7 cellular contexts compared by ENCODE assay signal in the genomic region with DNA sequence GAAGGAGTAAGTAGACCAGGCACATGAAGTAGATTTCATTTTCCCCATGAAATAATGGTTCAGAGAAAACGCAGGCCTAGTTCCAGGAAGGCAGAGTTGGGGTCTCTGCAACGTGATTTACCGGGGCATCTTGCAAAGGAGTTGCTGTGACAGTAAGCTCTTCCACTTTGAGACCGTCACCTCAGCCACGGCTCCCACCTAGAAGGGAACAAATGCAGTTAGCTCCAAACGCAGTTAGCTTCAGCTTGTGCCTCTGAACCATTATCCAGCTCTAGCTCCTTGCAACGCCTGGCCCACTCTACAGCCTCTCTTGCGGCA. TPM values are rescaled to one million over a fixed set of nuclear protein-coding genes. Genes with fewer than 3 reads are reported as not detected.
DNase-seq lines count a peak whose midpoint lies in the region; ATAC-seq and TF ChIP-seq lines count a peak whose summit lies in the region.

No MANE protein-coding gene starts in this region.

- no peak for TF ChIP-seq POLR2A in stomach (IDR thresholded peaks at IDR 0.05)

- H3K4me1 ChIP-seq in stomach = peaks cover 19 to 41% (median 35%) of the 10 kb centered on the region in 4 donors

- no peaks in the 10 kb centered on the region for H3K27me3 ChIP-seq in stomach

- peak overlapping the region; percentile 99 for H3K27ac Mint-ChIP-seq in activated naive CD8-positive, alpha-beta T cell

- 5 to 17% (median 6%) methylated on average over 6 to 8 of the region's 8 CpGs for WGBS in stomach, 5 donors

- H3K4me1 Mint-ChIP-seq in activated naive CD8-positive, alpha-beta T cell (ENCODE audit: low read depth) = peaks cover 59% of the 10 kb centered on the region

- peaks cover 30 to 46% (median 41%) of the 10 kb centered on the region in 4 donors for H3K36me3 ChIP-seq in stomach

- no peaks in the 10 kb centered on the region for H3K9me3 Mint-ChIP-seq in activated naive CD8-positive, alpha-beta T cell (ENCODE audit: low read depth)

- DNase-seq in stomach (no peak), DMS53 treated with DMSO at 0.1 percent for 48 hours (lab: John Stamatoyannopoulos, UW; ENCODE audit: unreplicated experiment) (no peak), OCI-M1 (lab: John Stamatoyannopoulos, UW) (no peak)

- no peaks in the 10 kb centered on the region for H3K27me3 Mint-ChIP-seq in activated naive CD8-positive, alpha-beta T cell

- peaks cover 2% of the 10 kb centered on the region for H3K9me3 ChIP-seq in iPS-18c (ENCODE audit: control insufficient read depth, insufficient read depth, low read length)
- H3K9me3 ChIP-seq in stomach = no peaks in the 10 kb centered on the region

- peak; percentile 11 for ATAC-seq in HG03439 (IDR thresholded peaks at IDR 0.05; ENCODE audit: unreplicated experiment)
- ATAC-seq in HG03520 (IDR thresholded peaks at IDR 0.05; ENCODE audit: unreplicated experiment) = no peak

- peaks cover 32% of the 10 kb centered on the region for H3K36me3 Mint-ChIP-seq in activated naive CD8-positive, alpha-beta T cell

- no peak for TF ChIP-seq EP300 in stomach (IDR thresholded peaks at IDR 0.05)

- no peak for TF ChIP-seq CTCF in stomach (IDR thresholded peaks at IDR 0.05)

- peak overlapping the region; percentile 98 for H3K4me3 Mint-ChIP-seq in activated naive CD8-positive, alpha-beta T cell

- peak overlapping the region; percentile 84 to 96 (median 94) for H3K27ac ChIP-seq in stomach

- H3K4me3 ChIP-seq in iPS-18c (ENCODE audit: insufficient read depth, low read depth, low read length) = peak overlapping the region; percentile 83
- peak overlapping the region; percentile 58 to 71 (median 62) for H3K4me3 ChIP-seq in stomach

- intact Hi-C loops in stomach (cut with DNase I; ENCODE audit: low total_unique reads) = no loop called here

RNA-seq across cellular contexts. Expression of a gene that starts 7.0 kb away (rescaled TPM):
- 10 to 100 TPM in 1 of 5 donors, 1 to 10 TPM in 4; 1.7 to 16.7 (median 4.0) TPM for total RNA-seq in stomach
- 1 to 10 TPM; 2.0 to 3.4 (median 3.2) TPM for polyA plus RNA-seq in stomach

RNA-seq across cellular contexts. Expression of a gene that starts 14.1 kb away (rescaled TPM):
- total RNA-seq in stomach = 10 to 100 TPM in 4 of 5 donors, 1 to 10 TPM in 1; 1.8 to 31.7 (median 17.2) TPM
- polyA plus RNA-seq in stomach = 10 to 100 TPM; 33.1 to 39.0 (median 38.7) TPM
